In genomic region chr3:2847062-2847841, GRCh38 we compare ENCODE assay signal across 29 cellular contexts.
A peak's percentile ranks its signal among the peaks of the same experiment; 100 is the strongest.
DNase-seq lines count a peak whose midpoint lies in the region; ATAC-seq, FAIRE-seq and TF ChIP-seq lines count a peak whose summit lies in the region.
"Had no signal": no experiment of that assay in that cellular context is flagged by ENCODE, and none has a peak within 500 bp of the region (broad histone marks: within the 10 kb centered on the region; RNA-seq: fewer than 3 reads in every experiment).

No MANE protein-coding gene starts in this region.

- H3K27me3 Mint-ChIP-seq in stimulated activated naive CD8-positive, alpha-beta T cell treated with anti-CD3 and anti-CD28 coated beads, Interleukin-15, amount 100 ng/mL, for 72 hours = peaks cover 6% of the 10 kb centered on the region

- no peaks in the 10 kb centered on the region for H3K27me3 ChIP-seq in breast epithelium
- H3K27me3 ChIP-seq: SJSA1 had no signal

- no peak for TF ChIP-seq POLR2A in breast epithelium (IDR thresholded peaks at IDR 0.05)

- DNase-seq in stimulated activated naive CD8-positive, alpha-beta T cell treated with anti-CD3 and anti-CD28 coated beads, Interleukin-15, amount 100 ng/mL, for 72 hours = no peak
- DNase-seq in stimulated activated naive CD8-positive, alpha-beta T cell treated with anti-CD3 and anti-CD28 coated beads, Interleukin-15, Interleukin-2, amounts not matched to agents 100 U/mL and 50 U/mL, for 24 hours = no peak
- DNase-seq in mucosa of descending colon = peak in 1 of 3 donors; percentile 11
- DNase-seq in GM19239 (ENCODE audit: insufficient read length, low spot score) = no peak
- no peak for DNase-seq in breast epithelium (ENCODE audit: low spot score in 2 of 2)
- DNase-seq in activated naive CD4-positive, alpha-beta T cell treated with anti-CD3 and anti-CD28 coated beads, Interleukin-2, amount 50 U/mL, for 16 hours = no peak
- DNase-seq: C1 segment of cervical spinal cord; Caco-2; CD8-positive, alpha-beta T cell; DMS79; EL; GDM1; H9; Kasumi-1; MV-4-11; NCI-H1105; NCI-H1694; NCI-H2029 treated with DMSO at 0.1 percent for 48 hours; NCI-H2171; NCI-H446; NCI-H524 treated with DMSO at 0.1 percent for 48 hours; NCI-H82; NK-92 treated with Interleukin-12 subunit alpha and Interleukin-12 subunit beta, amount 100 ng/mL, for 24 hours; PC-3 had no signal

- intact Hi-C loops in mucosa of descending colon (cut with DNase I, micrococcal nuclease) = no loop called here
- intact Hi-C loops in breast epithelium (cut with DNase I; ENCODE audit: low total_unique reads) = no loop called here

- TF ChIP-seq CTCF in mucosa of descending colon (IDR thresholded peaks at IDR 0.05) = no peak
- TF ChIP-seq CTCF in breast epithelium (IDR thresholded peaks at IDR 0.05) = no peak

- no peak for FAIRE-seq in GM19239 (lab: Jason Lieb, UNC)
- FAIRE-seq: GM12878, K562 had no signal

- H3K4me1 ChIP-seq in mucosa of descending colon (ENCODE audit: low read depth) (peaks cover 10% of the 10 kb centered on the region), breast epithelium (no peaks in the 10 kb centered on the region)
- H3K4me1 ChIP-seq: SJSA1 had no signal

- H3K9me3 ChIP-seq in mucosa of descending colon (no peaks in the 10 kb centered on the region), breast epithelium (no peaks in the 10 kb centered on the region)
- H3K9me3 ChIP-seq: Caco-2, SJSA1 had no signal

- H3K27ac ChIP-seq in angular gyrus (ENCODE audit: low read depth, low read length) (peak overlapping the region; percentile 15), breast epithelium (peak overlapping the region in 1 of 2 donors; percentile 12)
- H3K27ac ChIP-seq: SJSA1 had no signal

- ATAC-seq in stimulated activated naive CD8-positive, alpha-beta T cell treated with anti-CD3 and anti-CD28 coated beads, Interleukin-15, amount 100 ng/mL, for 72 hours = peak; percentile 7
- ATAC-seq in stimulated activated naive CD8-positive, alpha-beta T cell treated with anti-CD3 and anti-CD28 coated beads, Interleukin-15, Interleukin-2, amounts not matched to agents 100 U/mL and 50 U/mL, for 24 hours = no peak
- peak; percentile 12 for ATAC-seq in mucosa of descending colon
- ATAC-seq: CD8-positive, alpha-beta T cell; GM12878; GM23338; K562; PC-3 had no signal

- H3K36me3 ChIP-seq in mucosa of descending colon (ENCODE audit: low read depth) (no peaks in the 10 kb centered on the region), breast epithelium (no peaks in the 10 kb centered on the region)
- H3K36me3 ChIP-seq: SJSA1 had no signal

- no peaks in the 10 kb centered on the region for H3K4me1 Mint-ChIP-seq in stimulated activated naive CD8-positive, alpha-beta T cell treated with anti-CD3 and anti-CD28 coated beads, Interleukin-15, amount 100 ng/mL, for 72 hours
- H3K4me1 Mint-ChIP-seq: GM23338, H9 had no signal

- no peak overlapping the region for H3K4me3 Mint-ChIP-seq in stimulated activated naive CD8-positive, alpha-beta T cell treated with anti-CD3 and anti-CD28 coated beads, Interleukin-15, amount 100 ng/mL, for 72 hours
- H3K4me3 Mint-ChIP-seq: CD8-positive, alpha-beta T cell; GM23338; H9 had no signal

- H3K4me3 ChIP-seq in mucosa of descending colon (no peak overlapping the region), breast epithelium (no peak overlapping the region)
- H3K4me3 ChIP-seq: GM12878, GM23338, K562, SJSA1 had no signal

- no peak overlapping the region for H3K27ac Mint-ChIP-seq in stimulated activated naive CD8-positive, alpha-beta T cell treated with anti-CD3 and anti-CD28 coated beads, Interleukin-15, amount 100 ng/mL, for 72 hours
- H3K27ac Mint-ChIP-seq: CD8-positive, alpha-beta T cell; GM23338; H9 had no signal

- H3K9me3 Mint-ChIP-seq in stimulated activated naive CD8-positive, alpha-beta T cell treated with anti-CD3 and anti-CD28 coated beads, Interleukin-15, amount 100 ng/mL, for 72 hours = no peaks in the 10 kb centered on the region
- H3K9me3 Mint-ChIP-seq: CD8-positive, alpha-beta T cell; H9 had no signal
